ENCODE assay signal across 20 cellular contexts in genomic region chr2:84641016-84641415, GRCh38.
DNase-seq lines count a peak whose midpoint lies in the region; ATAC-seq and TF ChIP-seq lines count a peak whose summit lies in the region.
"Had no signal": no experiment of that assay in that cellular context is flagged by ENCODE, and none has a peak within 500 bp of the region (broad histone marks: within the 10 kb centered on the region; RNA-seq: fewer than 3 reads in every experiment).

No MANE protein-coding gene starts in this region.

- no peak overlapping the region for H2AFZ ChIP-seq in mesenchymal stem cell (ENCODE audit: low read depth, low read length)

- H3K27ac ChIP-seq in foreskin keratinocyte (no peak overlapping the region), mesenchymal stem cell (ENCODE audit: low read length, poor library complexity, severe bottlenecking) (peak overlapping the region; percentile 83), left lung (no peak overlapping the region)
- H3K27ac ChIP-seq: 22Rv1; BLaER1 treated with 17β-estradiol and CSF1 and Interleukin-3, amounts not matched to agents 10 nM and 100 nM had no signal

- no peak overlapping the region for H2BK12ac ChIP-seq in mesenchymal stem cell (ENCODE audit: low read length in 2 of 2)

- TF ChIP-seq CTCF in foreskin keratinocyte (conservative IDR thresholded peaks at IDR 0.05) (no peak), left lung (IDR thresholded peaks at IDR 0.05) (no peak)

- H2BK120ac ChIP-seq in mesenchymal stem cell (ENCODE audit: low read depth, low read length): no peak overlapping the region

- peak overlapping the region; percentile 33 for H3K27ac Mint-ChIP-seq in activated naive CD4-positive, alpha-beta T cell treated with anti-CD3 and anti-CD28 coated beads, Interleukin-2, amount 10 ng/mL, durations not matched to agents 7 days and 5 days
- H3K27ac Mint-ChIP-seq: CD14-positive monocyte, HFFc6 had no signal

- no peak overlapping the region for H3K18ac ChIP-seq in mesenchymal stem cell (ENCODE audit: low read depth in 1 of 2, low read length in 2 of 2)

- H3K4me2 ChIP-seq in mesenchymal stem cell (ENCODE audit: low read length, poor library complexity, severe bottlenecking): no peak overlapping the region
- H3K4me2 ChIP-seq: BLaER1 treated with 17β-estradiol and CSF1 and Interleukin-3, amounts not matched to agents 10 nM and 100 nM had no signal

- H3K4me3 ChIP-seq in mesenchymal stem cell (ENCODE audit: insufficient read depth in 1 of 2, low read depth in 1 of 2, low read length in 2 of 2) (no peak overlapping the region), left lung (no peak overlapping the region)
- H3K4me3 ChIP-seq: BLaER1 treated with 17β-estradiol and CSF1 and Interleukin-3, amounts not matched to agents 10 nM and 100 nM; HAP-1 had no signal

- CTCF ChIA-PET in activated naive CD4-positive, alpha-beta T cell treated with anti-CD3 and anti-CD28 coated beads, Interleukin-2, amount 10 ng/mL, durations not matched to agents 7 days and 5 days (lab: Charles Lee): no interaction called here

- no peak overlapping the region for H3K9ac ChIP-seq in mesenchymal stem cell (ENCODE audit: low read length)
- H3K9ac ChIP-seq: BLaER1 treated with 17β-estradiol and CSF1 and Interleukin-3, amounts not matched to agents 10 nM and 100 nM had no signal

- peaks cover 17% of the 10 kb centered on the region for H3K36me3 Mint-ChIP-seq in activated naive CD4-positive, alpha-beta T cell treated with anti-CD3 and anti-CD28 coated beads, Interleukin-2, amount 10 ng/mL, durations not matched to agents 7 days and 5 days
- H3K36me3 Mint-ChIP-seq: CD14-positive monocyte had no signal

- H3K79me1 ChIP-seq in mesenchymal stem cell (replicated peaks; ENCODE audit: low read length, poor library complexity, severe bottlenecking): no peaks in the 10 kb centered on the region

- H3K4me1 ChIP-seq in foreskin keratinocyte (no peaks in the 10 kb centered on the region), mesenchymal stem cell (ENCODE audit: control insufficient read depth, insufficient read depth, low read depth, low read length) (peaks cover 7% of the 10 kb centered on the region), left lung (no peaks in the 10 kb centered on the region)
- H3K4me1 ChIP-seq: BE2C; BLaER1 treated with 17β-estradiol and CSF1 and Interleukin-3, amounts not matched to agents 10 nM and 100 nM; HAP-1 had no signal

- H3K14ac ChIP-seq in mesenchymal stem cell (ENCODE audit: low read length in 2 of 2): no peak overlapping the region

- H3K9me3 ChIP-seq in mesenchymal stem cell (ENCODE audit: control insufficient read depth, low read length): peaks cover 5% of the 10 kb centered on the region
- H3K9me3 ChIP-seq in left lung: peaks cover 0 to 3% of the 10 kb centered on the region in 2 donors
- H3K9me3 ChIP-seq: BE2C, HAP-1 had no signal

- peak overlapping the region; percentile 50 for H2AK5ac ChIP-seq in mesenchymal stem cell (ENCODE audit: low read length, severe bottlenecking)

- no peak overlapping the region for H4K8ac ChIP-seq in mesenchymal stem cell (ENCODE audit: low read length)

- no peaks in the 10 kb centered on the region for H3K36me3 ChIP-seq in mesenchymal stem cell (ENCODE audit: control insufficient read depth in 1 of 2, insufficient read depth in 2 of 2, low read depth in 1 of 2, low read length in 2 of 2)
- H3K36me3 ChIP-seq in left lung: no peaks in the 10 kb centered on the region
- H3K36me3 ChIP-seq: BE2C; BLaER1 treated with 17β-estradiol and CSF1 and Interleukin-3, amounts not matched to agents 10 nM and 100 nM; HAP-1 had no signal

- H4K91ac ChIP-seq in mesenchymal stem cell (ENCODE audit: low read length): no peak overlapping the region

- no peak overlapping the region for H3K4me3 Mint-ChIP-seq in activated naive CD4-positive, alpha-beta T cell treated with anti-CD3 and anti-CD28 coated beads, Interleukin-2, amount 10 ng/mL, durations not matched to agents 7 days and 5 days
- H3K4me3 Mint-ChIP-seq: CD14-positive monocyte; CD4-positive, alpha-beta memory T cell; HFFc6 had no signal

- H3K4me1 Mint-ChIP-seq in activated naive CD4-positive, alpha-beta T cell treated with anti-CD3 and anti-CD28 coated beads, Interleukin-2, amount 10 ng/mL, durations not matched to agents 7 days and 5 days: peaks cover 5% of the 10 kb centered on the region
- H3K4me1 Mint-ChIP-seq: CD14-positive monocyte had no signal

- ATAC-seq in foreskin keratinocyte (peak; percentile 39), left lung (no peak)

- no peak overlapping the region for H2BK15ac ChIP-seq in mesenchymal stem cell (ENCODE audit: low read depth, poor library complexity, severe bottlenecking)

- intact Hi-C loops in left lung (cut with DNase I): no loop called here

- H3K23ac ChIP-seq in mesenchymal stem cell (ENCODE audit: low read length in 2 of 2): no peak overlapping the region

- peak overlapping the region; percentile 5 for H2BK5ac ChIP-seq in mesenchymal stem cell (ENCODE audit: low read depth, low read length, poor library complexity, severe bottlenecking)

- H3K9me3 Mint-ChIP-seq in activated naive CD4-positive, alpha-beta T cell treated with anti-CD3 and anti-CD28 coated beads, Interleukin-2, amount 10 ng/mL, durations not matched to agents 7 days and 5 days: peaks cover 24% of the 10 kb centered on the region

- H3K4ac ChIP-seq in mesenchymal stem cell (ENCODE audit: low read depth in 1 of 2, low read length in 2 of 2): no peak overlapping the region

- 70% methylated on average over 1 of the region's 1 CpG for WGBS in mesenchymal stem cell

- DNase-seq in activated naive CD4-positive, alpha-beta T cell treated with anti-CD3 and anti-CD28 coated beads, Interleukin-2, amount 10 ng/mL, durations not matched to agents 7 days and 5 days: no peak
- no peak for DNase-seq in activated naive CD4-positive, alpha-beta T cell treated with Interleukin-2 at 50 U/mL for 16 hours
- DNase-seq in foreskin keratinocyte: peak in 1 of 2 donors; percentile 9
- no peak for DNase-seq in mesenchymal stem cell
- peak; percentile 52 for DNase-seq in renal cortical epithelial cell (ENCODE audit: low read depth)
- no peak for DNase-seq in foreskin melanocyte
- DNase-seq in left lung: no peak
- DNase-seq in NCI-H510A (lab: John Stamatoyannopoulos, UW): no peak
- DNase-seq: AML-193; BE2C; Calu3; CD4-positive, alpha-beta memory T cell; COR-L47; DMS79 treated with DMSO at 0.1 percent for 48 hours; GOT3; HFFc6 had no signal

- H3K27me3 Mint-ChIP-seq in activated naive CD4-positive, alpha-beta T cell treated with anti-CD3 and anti-CD28 coated beads, Interleukin-2, amount 10 ng/mL, durations not matched to agents 7 days and 5 days: peaks cover 8% of the 10 kb centered on the region
- H3K27me3 Mint-ChIP-seq: CD4-positive, alpha-beta memory T cell had no signal

- no peaks in the 10 kb centered on the region for H3K27me3 ChIP-seq in foreskin keratinocyte
- H3K27me3 ChIP-seq in mesenchymal stem cell (ENCODE audit: control insufficient read depth in 1 of 2, insufficient read depth in 1 of 2, low read length in 2 of 2): peaks cover 0 to 5% of the 10 kb centered on the region in 2 experiments
- H3K27me3 ChIP-seq in left lung: no peaks in the 10 kb centered on the region
- H3K27me3 ChIP-seq: BE2C; BLaER1 treated with 17β-estradiol and CSF1 and Interleukin-3, amounts not matched to agents 10 nM and 100 nM had no signal
